Comparison of ENCODE assay signal across 2 cellular contexts in the genomic region with DNA sequence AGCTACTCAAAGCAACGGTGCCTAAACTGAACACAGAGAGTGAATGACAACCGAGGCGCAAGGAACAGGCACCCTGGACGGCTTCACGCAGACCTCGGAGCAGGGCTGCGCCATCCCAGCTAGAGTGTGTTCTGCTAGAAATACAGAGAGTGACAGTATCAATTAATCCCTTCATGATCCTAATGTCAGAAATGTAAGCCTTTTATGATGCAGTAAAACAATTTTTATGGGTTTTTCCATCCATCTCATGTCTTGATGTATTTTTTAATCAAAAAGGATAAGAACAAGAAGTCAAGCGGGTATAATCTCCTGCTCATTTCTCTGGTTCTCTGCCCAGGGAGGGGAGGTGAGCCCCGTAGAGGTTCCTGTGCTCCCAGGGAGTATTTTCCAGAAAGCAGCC.
"Had no signal": no experiment of that assay in that cellular context is flagged by ENCODE, and none has a peak within 500 bp of the region (broad histone marks: within the 10 kb centered on the region; RNA-seq: fewer than 3 reads in every experiment).

No MANE protein-coding gene starts in this region.

- ATAC-seq: GM12878 had no signal

- DNase-seq: GDM1 had no signal
